14 cellular contexts compared by ENCODE assay signal in the genomic region with DNA sequence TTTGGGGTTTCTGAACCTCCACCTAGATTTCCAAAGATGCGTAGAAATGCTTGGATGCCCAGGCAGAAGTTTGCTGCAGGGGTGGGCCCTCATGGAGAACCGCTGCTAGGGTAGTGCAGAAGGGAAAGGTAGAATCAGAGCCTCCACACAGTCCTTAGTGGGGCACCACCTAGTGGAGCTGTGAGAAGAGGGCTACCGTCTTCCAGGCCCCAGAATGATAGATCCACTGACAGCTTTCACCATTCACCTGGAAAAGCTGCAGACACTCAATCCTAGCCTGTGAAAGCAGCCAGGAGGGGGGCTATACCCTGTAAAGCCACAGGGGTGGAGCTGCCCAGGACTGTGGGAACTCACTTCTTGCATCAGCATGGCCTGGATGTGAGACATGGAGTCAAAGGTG. TPM values are rescaled to one million over a fixed set of nuclear protein-coding genes. Genes with fewer than 3 reads are reported as not detected.
A peak's percentile ranks its signal among the peaks of the same experiment; 100 is the strongest.
DNase-seq lines count a peak whose midpoint lies in the region; ATAC-seq and TF ChIP-seq lines count a peak whose summit lies in the region.
"Had no signal": no experiment of that assay in that cellular context is flagged by ENCODE, and none has a peak within 500 bp of the region (broad histone marks: within the 10 kb centered on the region; RNA-seq: fewer than 3 reads in every experiment).

No MANE protein-coding gene starts in this region.

- H4K20me1 ChIP-seq in Loucy (ENCODE audit: insufficient read depth, low read length, poor library complexity, severe bottlenecking), result no peaks in the 10 kb centered on the region

- ATAC-seq in HG03457 (IDR thresholded peaks at IDR 0.05; ENCODE audit: unreplicated experiment), result no peak

- no peak overlapping the region for H3K4me2 ChIP-seq in Loucy (ENCODE audit: low read depth, low read length, poor library complexity, severe bottlenecking)

- DNase-seq in NCI-H82 (lab: John Stamatoyannopoulos, UW) (peak; percentile 18), NCI-H82 treated with DMSO at 0.1 percent for 48 hours (lab: John Stamatoyannopoulos, UW; ENCODE audit: unreplicated experiment) (no peak), chondrocyte (ENCODE audit: low spot score) (no peak), progenitor cell of endocrine pancreas (ENCODE audit: low spot score, unreplicated experiment) (no peak), NCI-H1048 (lab: John Stamatoyannopoulos, UW) (no peak), SIG-M5 treated with dmso at 0.1 percent for 504 hours (lab: John Stamatoyannopoulos, UW; ENCODE audit: unreplicated experiment) (no peak)
- DNase-seq: activated naive CD4-positive, alpha-beta T cell; NCI-H1092 treated with DMSO at 0.1 percent for 48 hours; occipital lobe had no signal

- no peaks in the 10 kb centered on the region for H3F3A ChIP-seq in Loucy (ENCODE audit: low read depth)

- peaks cover 2% of the 10 kb centered on the region for H3K4me1 Mint-ChIP-seq in chondrocyte (ENCODE audit: low read depth)
- H3K4me1 Mint-ChIP-seq in progenitor cell of endocrine pancreas (ENCODE audit: low read depth), result no peaks in the 10 kb centered on the region
- H3K4me1 Mint-ChIP-seq: mesothelial cell of epicardium had no signal

- no peak overlapping the region for H2AFZ ChIP-seq in Loucy (ENCODE audit: low read length)

- H3K4me1 ChIP-seq in Loucy (ENCODE audit: insufficient read depth, low read length, poor library complexity, severe bottlenecking), result peaks cover 4% of the 10 kb centered on the region

- H3K9me2 ChIP-seq in Loucy (replicated peaks; ENCODE audit: low read depth, low read length), result no peaks in the 10 kb centered on the region

- H3K9me3 Mint-ChIP-seq in chondrocyte (ENCODE audit: low read depth) (peaks cover 13% of the 10 kb centered on the region), progenitor cell of endocrine pancreas (ENCODE audit: low read depth) (peaks cover 25% of the 10 kb centered on the region)

- H3K27me3 Mint-ChIP-seq in chondrocyte (ENCODE audit: low read depth) (no peaks in the 10 kb centered on the region), progenitor cell of endocrine pancreas (no peaks in the 10 kb centered on the region)

- no peak overlapping the region for H3K9ac ChIP-seq in Loucy (ENCODE audit: low read depth, low read length, poor library complexity, severe bottlenecking)

- TF ChIP-seq CTCF in Loucy (conservative IDR thresholded peaks at IDR 0.05; ENCODE audit: low read length), result peak; percentile 44
- peak; percentile 42 for TF ChIP-seq CTCF in chondrocyte (IDR thresholded peaks at IDR 0.05)
- peak; percentile 12 for TF ChIP-seq CTCF in progenitor cell of endocrine pancreas (IDR thresholded peaks at IDR 0.05; ENCODE audit: unreplicated experiment)

- H3K9me3 ChIP-seq in Loucy (ENCODE audit: insufficient read depth, low read depth, low read length), result peaks cover 7% of the 10 kb centered on the region; the same call in 1 of the 2 replicates

- H3K36me3 Mint-ChIP-seq in chondrocyte (ENCODE audit: low read depth) (peaks cover 3% of the 10 kb centered on the region), progenitor cell of endocrine pancreas (ENCODE audit: insufficient read depth) (peaks cover 7% of the 10 kb centered on the region)

- no peak overlapping the region for H3K27ac Mint-ChIP-seq in chondrocyte (ENCODE audit: unreplicated experiment)
- H3K27ac Mint-ChIP-seq in progenitor cell of endocrine pancreas, result no peak overlapping the region
- H3K27ac Mint-ChIP-seq: mesothelial cell of epicardium; stimulated activated naive CD8-positive, alpha-beta T cell treated with anti-CD3 and anti-CD28 coated beads, Interleukin-15, Interleukin-2, amounts not matched to agents 100 ng/mL and 50 ng/mL, for 24 hours had no signal

- no peaks in the 10 kb centered on the region for H3K79me2 ChIP-seq in Loucy (ENCODE audit: insufficient read depth, low read length)

- no peaks in the 10 kb centered on the region for H3K36me3 ChIP-seq in Loucy (ENCODE audit: insufficient read depth, low read length)

- no peak overlapping the region for H3K4me3 Mint-ChIP-seq in chondrocyte (ENCODE audit: unreplicated experiment)
- H3K4me3 Mint-ChIP-seq in progenitor cell of endocrine pancreas (ENCODE audit: low read depth), result no peak overlapping the region
- H3K4me3 Mint-ChIP-seq: mesothelial cell of epicardium; stimulated activated naive CD8-positive, alpha-beta T cell treated with anti-CD3 and anti-CD28 coated beads, Interleukin-15, Interleukin-2, amounts not matched to agents 100 ng/mL and 50 ng/mL, for 24 hours had no signal

- H3K27me3 ChIP-seq in Loucy (ENCODE audit: insufficient read depth, low read length, poor library complexity, severe bottlenecking), result no peaks in the 10 kb centered on the region

- H3K4me3 ChIP-seq in Loucy (ENCODE audit: low read length, poor library complexity, severe bottlenecking), result no peak overlapping the region
- H3K4me3 ChIP-seq: skin epidermis had no signal

RNA-seq across cellular contexts. Expression of a gene that starts 13.3 kb away (rescaled TPM):
- total RNA-seq in chondrocyte, result 20.6 to 23.6 TPM (median 21.1 TPM) in 3 replicates
- 25.9 and 27.8 TPM in 2 replicates for total RNA-seq in progenitor cell of endocrine pancreas

RNA-seq across cellular contexts. Expression of a gene that starts 33.2 kb away (rescaled TPM):
- 43.6 to 56.7 TPM (median 55.1 TPM) in 3 replicates for total RNA-seq in chondrocyte
- 67.1 and 72.8 TPM in 2 replicates for total RNA-seq in progenitor cell of endocrine pancreas
